32 cellular contexts compared by ENCODE assay signal in genomic region chr14:102586420-102587119, GRCh38. TPM values are rescaled to one million over a fixed set of nuclear protein-coding genes. Genes with fewer than 3 reads are reported as not detected.
DNase-seq lines count a peak whose midpoint lies in the region; ATAC-seq and TF ChIP-seq lines count a peak whose summit lies in the region.
"Had no signal": no experiment of that assay in that cellular context is flagged by ENCODE, and none has a peak within 500 bp of the region (broad histone marks: within the 10 kb centered on the region; RNA-seq: fewer than 3 reads in every experiment).

No MANE protein-coding gene starts in this region.

- H3K36me3 Mint-ChIP-seq in endodermal cell (ENCODE audit: low read depth): no peaks in the 10 kb centered on the region
- peaks cover 3% of the 10 kb centered on the region for H3K36me3 Mint-ChIP-seq in effector memory CD8-positive, alpha-beta T cell (ENCODE audit: insufficient read depth)
- H3K36me3 Mint-ChIP-seq in activated T-cell treated with anti-CD3 and anti-CD28 coated beads, Interleukin-2, amount 50 U/mL, for 72 hours (ENCODE audit: insufficient read depth in 2 of 2): no peaks in the 10 kb centered on the region
- H3K36me3 Mint-ChIP-seq: naive B cell had no signal

- TF ChIP-seq CTCF in AG09309 (IDR thresholded peaks at IDR 0.05; ENCODE audit: control insufficient read depth, insufficient read depth, low read depth, low read length, missing control alignments) (peak; percentile 18), HFF-Myc (IDR thresholded peaks at IDR 0.05; ENCODE audit: low read depth, low read length, missing control alignments) (peak; percentile 12), endodermal cell (conservative IDR thresholded peaks at IDR 0.05) (peak; percentile 12)

- no peaks in the 10 kb centered on the region for H3K9me3 ChIP-seq in endodermal cell (ENCODE audit: control insufficient read depth, low read length)
- no peaks in the 10 kb centered on the region for H3K9me3 ChIP-seq in mesenchymal stem cell (ENCODE audit: control insufficient read depth, low read length)
- H3K9me3 ChIP-seq: stomach, thyroid gland had no signal

- no peak overlapping the region for H3K23ac ChIP-seq in mesenchymal stem cell (ENCODE audit: low read length in 2 of 2)

- H4K8ac ChIP-seq in mesenchymal stem cell (ENCODE audit: low read length): no peak overlapping the region

- no peaks in the 10 kb centered on the region for H3K27me3 Mint-ChIP-seq in endodermal cell (ENCODE audit: insufficient read depth)
- peaks cover 0 to 13% of the 10 kb centered on the region in 2 donors for H3K27me3 Mint-ChIP-seq in effector memory CD8-positive, alpha-beta T cell
- no peaks in the 10 kb centered on the region for H3K27me3 Mint-ChIP-seq in activated T-cell treated with anti-CD3 and anti-CD28 coated beads, Interleukin-2, amount 50 U/mL, for 72 hours (ENCODE audit: low read depth)
- H3K27me3 Mint-ChIP-seq: CD4-positive, alpha-beta T cell had no signal

- H3K4me1 Mint-ChIP-seq in endodermal cell: peaks cover 31% of the 10 kb centered on the region
- H3K4me1 Mint-ChIP-seq in effector memory CD8-positive, alpha-beta T cell (ENCODE audit: low read depth in 2 of 2): peaks cover 6 to 10% of the 10 kb centered on the region in 2 donors
- no peaks in the 10 kb centered on the region for H3K4me1 Mint-ChIP-seq in activated T-cell treated with anti-CD3 and anti-CD28 coated beads, Interleukin-2, amount 50 U/mL, for 72 hours (ENCODE audit: low read depth)

- H3K27me3 ChIP-seq in endodermal cell (ENCODE audit: control insufficient read depth, insufficient read depth, low read length, poor library complexity, severe bottlenecking) (no peaks in the 10 kb centered on the region), mesenchymal stem cell (ENCODE audit: control insufficient read depth in 1 of 2, insufficient read depth in 1 of 2, low read length in 2 of 2) (no peaks in the 10 kb centered on the region)
- H3K27me3 ChIP-seq: stomach, thyroid gland had no signal

- H2BK120ac ChIP-seq in mesenchymal stem cell (ENCODE audit: low read depth, low read length): no peak overlapping the region

- peaks cover 7% of the 10 kb centered on the region for H3K79me1 ChIP-seq in mesenchymal stem cell (replicated peaks; ENCODE audit: low read length, poor library complexity, severe bottlenecking)

- no peak for ATAC-seq in effector memory CD8-positive, alpha-beta T cell (replicated peaks)
- ATAC-seq in activated T-cell treated with anti-CD3 and anti-CD28 coated beads, Interleukin-2, amount 50 U/mL, for 72 hours (replicated peaks in 1 of 2): no peak
- ATAC-seq in GM21825 (IDR thresholded peaks at IDR 0.05; ENCODE audit: unreplicated experiment): no peak
- ATAC-seq: GM23338, left lobe of liver, Panc1 had no signal

- H3K4me3 ChIP-seq in AG09309 (ENCODE audit: control insufficient read depth, low read depth, low read length) (no peak overlapping the region), HFF-Myc (replicated peaks; ENCODE audit: low read depth, low read length) (no peak overlapping the region), endodermal cell (ENCODE audit: low read length) (no peak overlapping the region), mesenchymal stem cell (ENCODE audit: insufficient read depth in 1 of 2, low read depth in 1 of 2, low read length in 2 of 2) (no peak overlapping the region)
- H3K4me3 ChIP-seq: GM23338, smooth muscle cell, stomach, thyroid gland had no signal

- no peak overlapping the region for H3K4me3 Mint-ChIP-seq in endodermal cell
- H3K4me3 Mint-ChIP-seq in effector memory CD8-positive, alpha-beta T cell: no peak overlapping the region
- H3K4me3 Mint-ChIP-seq in activated T-cell treated with anti-CD3 and anti-CD28 coated beads, Interleukin-2, amount 50 U/mL, for 72 hours: no peak overlapping the region
- H3K4me3 Mint-ChIP-seq: activated CD4-positive, alpha-beta T cell treated with anti-CD3 and anti-CD28 coated beads, Interleukin-2, amount 10 ng/mL, durations not matched to agents 24 days and 14 days; activated naive CD4-positive, alpha-beta T cell treated with anti-CD3 and anti-CD28 coated beads for 36 hours; CD4-positive, alpha-beta T cell; GM23338 had no signal

- WGBS in endodermal cell (ENCODE audit: insufficient coverage in 1 of 2, insufficient read length in 1 of 2), 2 experiments: 80 to 87% methylated on average over 4 to 6 of the region's 6 CpGs
- 92% methylated on average over 6 of the region's 6 CpGs for WGBS in mesenchymal stem cell

- H3K4ac ChIP-seq in mesenchymal stem cell (ENCODE audit: low read depth in 1 of 2, low read length in 2 of 2): no peak overlapping the region

- H3K27ac Mint-ChIP-seq in endodermal cell: no peak overlapping the region
- H3K27ac Mint-ChIP-seq in effector memory CD8-positive, alpha-beta T cell: no peak overlapping the region
- no peak overlapping the region for H3K27ac Mint-ChIP-seq in activated T-cell treated with anti-CD3 and anti-CD28 coated beads, Interleukin-2, amount 50 U/mL, for 72 hours
- H3K27ac Mint-ChIP-seq: activated CD4-positive, alpha-beta T cell treated with anti-CD3 and anti-CD28 coated beads, Interleukin-2, amount 10 ng/mL, durations not matched to agents 24 days and 14 days; activated naive CD4-positive, alpha-beta T cell treated with anti-CD3 and anti-CD28 coated beads for 36 hours; CD4-positive, alpha-beta T cell; GM23338 had no signal

- H3K4me2 ChIP-seq in mesenchymal stem cell (ENCODE audit: low read length, poor library complexity, severe bottlenecking): no peak overlapping the region

- H3K36me3 ChIP-seq in endodermal cell (ENCODE audit: control insufficient read depth, insufficient read depth, low read length): no peaks in the 10 kb centered on the region
- H3K36me3 ChIP-seq in mesenchymal stem cell (ENCODE audit: control insufficient read depth in 1 of 2, insufficient read depth in 2 of 2, low read depth in 1 of 2, low read length in 2 of 2): no peaks in the 10 kb centered on the region
- H3K36me3 ChIP-seq: stomach, thyroid gland, WERI-Rb-1 had no signal

- H3K4me1 ChIP-seq in endodermal cell (ENCODE audit: control insufficient read depth, insufficient read depth, low read length) (peaks cover 14% of the 10 kb centered on the region), mesenchymal stem cell (ENCODE audit: control insufficient read depth, insufficient read depth, low read depth, low read length) (peaks cover 22% of the 10 kb centered on the region)
- H3K4me1 ChIP-seq: thyroid gland had no signal

- H2BK15ac ChIP-seq in mesenchymal stem cell (ENCODE audit: low read depth, poor library complexity, severe bottlenecking): no peak overlapping the region

- H3K27ac ChIP-seq in endodermal cell (ENCODE audit: low read depth, low read length): no peak overlapping the region
- no peak overlapping the region for H3K27ac ChIP-seq in mesenchymal stem cell (ENCODE audit: low read length, poor library complexity, severe bottlenecking)
- H3K27ac ChIP-seq: thyroid gland, WERI-Rb-1 had no signal

- no peaks in the 10 kb centered on the region for H3K9me3 Mint-ChIP-seq in endodermal cell
- no peaks in the 10 kb centered on the region for H3K9me3 Mint-ChIP-seq in effector memory CD8-positive, alpha-beta T cell
- H3K9me3 Mint-ChIP-seq in activated T-cell treated with anti-CD3 and anti-CD28 coated beads, Interleukin-2, amount 50 U/mL, for 72 hours: no peaks in the 10 kb centered on the region
- H3K9me3 Mint-ChIP-seq: activated CD4-positive, alpha-beta T cell treated with anti-CD3 and anti-CD28 coated beads, Interleukin-2, amount 10 ng/mL, durations not matched to agents 24 days and 14 days; activated naive CD4-positive, alpha-beta T cell treated with anti-CD3 and anti-CD28 coated beads for 36 hours; CD4-positive, alpha-beta T cell; GM23338; naive B cell had no signal

- H3K18ac ChIP-seq in mesenchymal stem cell (ENCODE audit: low read depth in 1 of 2, low read length in 2 of 2): no peak overlapping the region

- no peak overlapping the region for H2BK12ac ChIP-seq in mesenchymal stem cell (ENCODE audit: low read length in 2 of 2)

- no peak overlapping the region for H4K91ac ChIP-seq in mesenchymal stem cell (ENCODE audit: low read length)

- no peak overlapping the region for H2AFZ ChIP-seq in mesenchymal stem cell (ENCODE audit: low read depth, low read length)
- H2AFZ ChIP-seq: GM23338 had no signal

- H3K9ac ChIP-seq in endodermal cell (ENCODE audit: extremely low read depth, low read length, poor library complexity, severe bottlenecking) (no peak overlapping the region), mesenchymal stem cell (ENCODE audit: low read length) (no peak overlapping the region)

- H3K14ac ChIP-seq in mesenchymal stem cell (ENCODE audit: low read length in 2 of 2): no peak overlapping the region

- DNase-seq in AG09309 (ENCODE audit: low read depth) (peak; percentile 24), HFF-Myc (ENCODE audit: extremely low read depth, low read depth) (peak; percentile 31), endodermal cell (no peak), mesenchymal stem cell (peak; percentile 37), activated gamma-delta T cell (lab: John Stamatoyannopoulos, UW) (no peak)
- DNase-seq in effector memory CD8-positive, alpha-beta T cell: no peak
- no peak for DNase-seq in activated T-cell treated with anti-CD3 and anti-CD28 coated beads, Interleukin-2, amount 50 U/mL, for 72 hours
- DNase-seq: activated CD4-positive, alpha-beta T cell treated with anti-CD3 and anti-CD28 coated beads, Interleukin-2, amount 10 ng/mL, durations not matched to agents 24 days and 14 days; activated naive CD4-positive, alpha-beta T cell treated with anti-CD3 and anti-CD28 coated beads for 36 hours; activated T-cell treated with anti-CD3 and anti-CD28 coated beads, Interleukin-2, amount 50 U/mL, for 48 hours; amniotic stem cell; CD4-positive, alpha-beta T cell; erythroblast; mesendoderm; naive B cell; NCI-H1092 treated with DMSO at 0.1 percent for 48 hours; NCI-H1930; NCI-H526 treated with DMSO at 0.1 percent for 48 hours; retina; SIG-M5; stimulated activated CD4-positive, alpha-beta T cell treated with anti-CD3 and anti-CD28 coated beads, Interleukin-1b, Interleukin-23, amount 100 ng/mL, for 48 hours; stimulated activated CD8-positive, alpha-beta memory T cell treated with anti-CD3 and anti-CD28 coated beads, Interleukin-4, amount 100 ng/mL, for 48 hours; stomach; SW 1271; T-helper 9 cell; thyroid gland; WERI-Rb-1 had no signal

- H2BK5ac ChIP-seq in mesenchymal stem cell (ENCODE audit: low read depth, low read length, poor library complexity, severe bottlenecking): no peak overlapping the region

- no peak overlapping the region for H2AK5ac ChIP-seq in mesenchymal stem cell (ENCODE audit: low read length, severe bottlenecking)

RNA-seq across cellular contexts. Expression of gene RCOR1, which starts 5.9 kb away (rescaled TPM):
- total RNA-seq in endodermal cell: 10 to 100 TPM; 30.3 to 31.5 TPM
- 23.8 TPM for polyA plus RNA-seq in endodermal cell (2013, experiment 1 of 2)
- 24.8 TPM for polyA plus RNA-seq in endodermal cell (2013, experiment 2 of 2)
- 13.8 TPM for polyA plus RNA-seq in mesenchymal stem cell (2013, experiment 1 of 2)
- polyA plus RNA-seq in mesenchymal stem cell (2013, experiment 2 of 2): 13.5 TPM
- 10 to 100 TPM; 19.5 to 21.3 TPM for total RNA-seq in activated T-cell treated with anti-CD3 and anti-CD28 coated beads, Interleukin-2, amount 50 U/mL, for 72 hours

Comparison
In these comparisons a context has a peak if more than half of its experiments do, and no peak if none do; other contexts are left out.
1. DNase-seq: peak in AG09309 (single experiment), HFF-Myc (single experiment) and mesenchymal stem cell (single experiment); none in endodermal cell (single experiment), activated gamma-delta T cell (single experiment), effector memory CD8-positive, alpha-beta T cell (0 of 3) and activated T-cell treated with anti-CD3 and anti-CD28 coated beads, Interleukin-2, amount 50 U/mL, for 72 hours (0 of 2).
2. Peak in every context shown above with its lines, with median percentiles within 50 percentile points of each other: CTCF ChIP-seq.